ENCODE assay signal across 1 cellular context in the genomic region with DNA sequence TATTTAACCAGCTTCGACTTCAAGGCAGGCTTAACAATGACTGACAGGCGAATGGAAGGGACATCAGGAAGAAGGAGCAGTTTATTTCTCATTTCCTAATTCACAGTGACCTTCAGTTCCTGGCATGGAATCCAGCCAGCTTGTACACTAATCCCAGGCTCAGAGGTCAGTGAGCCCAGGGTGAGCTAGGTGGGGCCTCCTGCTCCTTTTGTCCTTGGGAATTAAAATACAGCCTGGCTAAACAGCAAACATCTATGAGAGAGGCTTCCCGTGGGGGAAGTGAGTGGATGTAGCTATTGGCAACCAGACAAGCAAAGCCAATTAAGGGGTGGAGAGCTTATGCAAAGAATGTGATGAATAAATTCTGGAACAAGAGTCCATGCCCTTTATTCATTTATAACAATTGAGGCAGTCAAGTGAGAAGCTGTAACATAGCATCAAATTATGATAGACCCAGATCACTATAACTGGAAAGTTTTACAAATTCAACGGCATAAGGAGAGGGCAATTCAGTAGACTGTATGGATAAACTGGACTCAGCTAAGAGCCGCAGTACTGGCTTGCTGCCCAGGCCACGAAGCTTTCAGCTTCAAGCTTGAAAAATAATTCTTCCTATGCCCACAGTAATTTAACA.
A peak's percentile ranks its signal among the peaks of the same experiment; 100 is the strongest.
TF ChIP-seq lines count a peak whose summit lies in the region.

No MANE protein-coding gene starts in this region.

TF ChIP-seq in HepG2, 621 proteins besides CTCF, POLR2A, EP300 and RAD21 (continued from another document and continues in another):
- no peak for TF ChIP-seq ZNF746 (CRISPR knock-in tag; IDR thresholded peaks at IDR 0.05)
- TF ChIP-seq, protein P1, sequence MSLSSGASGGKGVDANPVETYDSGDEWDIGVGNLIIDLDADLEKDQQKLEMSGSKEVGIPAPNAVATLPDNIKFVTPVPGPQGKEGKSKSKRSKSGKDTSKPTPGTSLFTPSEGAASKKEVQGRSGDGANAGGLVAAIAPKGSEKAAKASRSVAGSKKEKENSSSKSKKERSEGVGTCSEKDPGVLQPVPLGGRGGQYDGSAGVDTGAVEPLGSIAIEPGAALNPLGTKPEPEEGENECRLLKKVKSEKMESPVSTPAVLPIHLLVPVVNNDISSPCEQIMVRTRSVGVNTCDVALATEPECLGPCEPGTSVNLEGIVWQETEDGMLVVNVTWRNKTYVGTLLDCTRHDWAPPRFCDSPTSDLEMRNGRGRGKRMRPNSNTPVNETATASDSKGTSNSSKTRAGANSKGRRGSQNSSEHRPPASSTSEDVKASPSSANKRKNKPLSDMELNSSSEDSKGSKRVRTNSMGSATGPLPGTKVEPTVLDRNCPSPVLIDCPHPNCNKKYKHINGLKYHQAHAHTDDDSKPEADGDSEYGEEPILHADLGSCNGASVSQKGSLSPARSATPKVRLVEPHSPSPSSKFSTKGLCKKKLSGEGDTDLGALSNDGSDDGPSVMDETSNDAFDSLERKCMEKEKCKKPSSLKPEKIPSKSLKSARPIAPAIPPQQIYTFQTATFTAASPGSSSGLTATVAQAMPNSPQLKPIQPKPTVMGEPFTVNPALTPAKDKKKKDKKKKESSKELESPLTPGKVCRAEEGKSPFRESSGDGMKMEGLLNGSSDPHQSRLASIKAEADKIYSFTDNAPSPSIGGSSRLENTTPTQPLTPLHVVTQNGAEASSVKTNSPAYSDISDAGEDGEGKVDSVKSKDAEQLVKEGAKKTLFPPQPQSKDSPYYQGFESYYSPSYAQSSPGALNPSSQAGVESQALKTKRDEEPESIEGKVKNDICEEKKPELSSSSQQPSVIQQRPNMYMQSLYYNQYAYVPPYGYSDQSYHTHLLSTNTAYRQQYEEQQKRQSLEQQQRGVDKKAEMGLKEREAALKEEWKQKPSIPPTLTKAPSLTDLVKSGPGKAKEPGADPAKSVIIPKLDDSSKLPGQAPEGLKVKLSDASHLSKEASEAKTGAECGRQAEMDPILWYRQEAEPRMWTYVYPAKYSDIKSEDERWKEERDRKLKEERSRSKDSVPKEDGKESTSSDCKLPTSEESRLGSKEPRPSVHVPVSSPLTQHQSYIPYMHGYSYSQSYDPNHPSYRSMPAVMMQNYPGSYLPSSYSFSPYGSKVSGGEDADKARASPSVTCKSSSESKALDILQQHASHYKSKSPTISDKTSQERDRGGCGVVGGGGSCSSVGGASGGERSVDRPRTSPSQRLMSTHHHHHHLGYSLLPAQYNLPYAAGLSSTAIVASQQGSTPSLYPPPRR (CRISPR knock-in tag; IDR thresholded peaks at IDR 0.05; ENCODE audit: borderline replicate concordance): peak; percentile 89
- TF ChIP-seq ZNF335 (CRISPR knock-in tag; IDR thresholded peaks at IDR 0.05): peak; percentile 40; the same call in 1 of the 2 replicates
- TF ChIP-seq HDAC1 (CRISPR knock-in tag; IDR thresholded peaks at IDR 0.05): peak; percentile 76
- TF ChIP-seq PRMT3 (CRISPR knock-in tag; IDR thresholded peaks at IDR 0.05; ENCODE audit: borderline replicate concordance, low read depth): 0 out of 2 replicates have a peak, but pooled peaks have one; percentile 32
- TF ChIP-seq, protein P2, sequence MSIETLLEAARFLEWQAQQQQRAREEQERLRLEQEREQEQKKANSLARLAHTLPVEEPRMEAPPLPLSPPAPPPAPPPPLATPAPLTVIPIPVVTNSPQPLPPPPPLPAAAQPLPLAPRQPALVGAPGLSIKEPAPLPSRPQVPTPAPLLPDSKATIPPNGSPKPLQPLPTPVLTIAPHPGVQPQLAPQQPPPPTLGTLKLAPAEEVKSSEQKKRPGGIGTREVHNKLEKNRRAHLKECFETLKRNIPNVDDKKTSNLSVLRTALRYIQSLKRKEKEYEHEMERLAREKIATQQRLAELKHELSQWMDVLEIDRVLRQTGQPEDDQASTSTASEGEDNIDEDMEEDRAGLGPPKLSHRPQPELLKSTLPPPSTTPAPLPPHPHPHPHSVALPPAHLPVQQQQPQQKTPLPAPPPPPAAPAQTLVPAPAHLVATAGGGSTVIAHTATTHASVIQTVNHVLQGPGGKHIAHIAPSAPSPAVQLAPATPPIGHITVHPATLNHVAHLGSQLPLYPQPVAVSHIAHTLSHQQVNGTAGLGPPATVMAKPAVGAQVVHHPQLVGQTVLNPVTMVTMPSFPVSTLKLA (IDR thresholded peaks at IDR 0.05): no peak
- TF ChIP-seq SRF (IDR thresholded peaks at IDR 0.05; ENCODE audit: low read depth, low read length): peak; percentile 52; the same call in 1 of the 2 replicates
- no peak for TF ChIP-seq ZNF549 (CRISPR knock-in tag; IDR thresholded peaks at IDR 0.05)
- TF ChIP-seq, protein P3, sequence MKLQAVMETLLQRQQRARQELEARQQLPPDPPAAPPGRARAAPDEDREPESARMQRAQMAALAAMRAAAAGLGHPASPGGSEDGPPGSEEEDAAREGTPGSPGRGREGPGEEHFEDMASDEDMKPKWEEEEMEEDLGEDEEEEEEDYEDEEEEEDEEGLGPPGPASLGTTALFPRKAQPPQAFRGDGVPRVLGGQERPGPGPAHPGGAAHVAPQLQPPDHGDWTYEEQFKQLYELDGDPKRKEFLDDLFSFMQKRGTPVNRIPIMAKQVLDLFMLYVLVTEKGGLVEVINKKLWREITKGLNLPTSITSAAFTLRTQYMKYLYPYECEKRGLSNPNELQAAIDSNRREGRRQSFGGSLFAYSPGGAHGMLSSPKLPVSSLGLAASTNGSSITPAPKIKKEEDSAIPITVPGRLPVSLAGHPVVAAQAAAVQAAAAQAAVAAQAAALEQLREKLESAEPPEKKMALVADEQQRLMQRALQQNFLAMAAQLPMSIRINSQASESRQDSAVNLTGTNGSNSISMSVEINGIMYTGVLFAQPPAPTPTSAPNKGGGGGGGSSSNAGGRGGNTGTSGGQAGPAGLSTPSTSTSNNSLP (IDR thresholded peaks at IDR 0.05; ENCODE audit: low read depth, low read length): peak; percentile 96
- peak; percentile 63 for TF ChIP-seq ZNF331 (CRISPR knock-in tag; IDR thresholded peaks at IDR 0.05)
- TF ChIP-seq MXD4 (CRISPR knock-in tag; IDR thresholded peaks at IDR 0.05): no peak
- TF ChIP-seq FOXC1 (CRISPR knock-in tag; IDR thresholded peaks at IDR 0.05; ENCODE audit: borderline replicate concordance): no peak
- no peak for TF ChIP-seq SOX13 (IDR thresholded peaks at IDR 0.05)
- peak in 1 of 2 experiments; percentile 93; a peak in 2 of 4 replicates for TF ChIP-seq SOX13 (CRISPR knock-in tag; conservative IDR thresholded peaks at IDR 0.05 in 1 of 2, IDR thresholded peaks at IDR 0.05 in 1 of 2)
- TF ChIP-seq ZNF629 (CRISPR knock-in tag; conservative IDR thresholded peaks at IDR 0.05): 0 out of 2 replicates have a peak, but pooled peaks have one; percentile 22
- no peak for TF ChIP-seq GABPB1 (CRISPR knock-in tag; IDR thresholded peaks at IDR 0.05)
- peak; percentile 37; the same call in 1 of the 2 replicates for TF ChIP-seq DMAP1 (CRISPR knock-in tag; IDR thresholded peaks at IDR 0.05)
- no peak for TF ChIP-seq SP1 (IDR thresholded peaks at IDR 0.05)
- TF ChIP-seq SP1 (CRISPR knock-in tag; IDR thresholded peaks at IDR 0.05): no peak
- TF ChIP-seq, protein P4, sequence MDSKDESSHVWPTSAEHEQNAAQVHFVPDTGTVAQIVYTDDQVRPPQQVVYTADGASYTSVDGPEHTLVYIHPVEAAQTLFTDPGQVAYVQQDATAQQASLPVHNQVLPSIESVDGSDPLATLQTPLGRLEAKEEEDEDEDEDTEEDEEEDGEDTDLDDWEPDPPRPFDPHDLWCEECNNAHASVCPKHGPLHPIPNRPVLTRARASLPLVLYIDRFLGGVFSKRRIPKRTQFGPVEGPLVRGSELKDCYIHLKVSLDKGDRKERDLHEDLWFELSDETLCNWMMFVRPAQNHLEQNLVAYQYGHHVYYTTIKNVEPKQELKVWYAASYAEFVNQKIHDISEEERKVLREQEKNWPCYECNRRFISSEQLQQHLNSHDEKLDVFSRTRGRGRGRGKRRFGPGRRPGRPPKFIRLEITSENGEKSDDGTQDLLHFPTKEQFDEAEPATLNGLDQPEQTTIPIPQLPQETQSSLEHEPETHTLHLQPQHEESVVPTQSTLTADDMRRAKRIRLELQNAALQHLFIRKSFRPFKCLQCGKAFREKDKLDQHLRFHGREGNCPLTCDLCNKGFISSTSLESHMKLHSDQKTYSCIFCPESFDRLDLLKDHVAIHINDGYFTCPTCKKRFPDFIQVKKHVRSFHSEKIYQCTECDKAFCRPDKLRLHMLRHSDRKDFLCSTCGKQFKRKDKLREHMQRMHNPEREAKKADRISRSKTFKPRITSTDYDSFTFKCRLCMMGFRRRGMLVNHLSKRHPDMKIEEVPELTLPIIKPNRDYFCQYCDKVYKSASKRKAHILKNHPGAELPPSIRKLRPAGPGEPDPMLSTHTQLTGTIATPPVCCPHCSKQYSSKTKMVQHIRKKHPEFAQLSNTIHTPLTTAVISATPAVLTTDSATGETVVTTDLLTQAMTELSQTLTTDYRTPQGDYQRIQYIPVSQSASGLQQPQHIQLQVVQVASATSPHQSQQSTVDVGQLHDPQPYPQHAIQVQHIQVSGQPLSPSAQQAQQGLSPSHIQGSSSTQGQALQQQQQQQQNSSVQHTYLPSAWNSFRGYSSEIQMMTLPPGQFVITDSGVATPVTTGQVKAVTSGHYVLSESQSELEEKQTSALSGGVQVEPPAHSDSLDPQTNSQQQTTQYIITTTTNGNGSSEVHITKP (CRISPR knock-in tag; IDR thresholded peaks at IDR 0.05; ENCODE audit: low read depth): no peak
- peak; percentile 63; the same call in 1 of the 2 replicates for TF ChIP-seq ZMYM3 (CRISPR knock-in tag; IDR thresholded peaks at IDR 0.05)
- TF ChIP-seq MIXL1 (CRISPR knock-in tag; IDR thresholded peaks at IDR 0.05): peak; percentile 90
- no peak for TF ChIP-seq DNMT1 (CRISPR knock-in tag; IDR thresholded peaks at IDR 0.05)
- no peak for TF ChIP-seq REL (CRISPR knock-in tag; conservative IDR thresholded peaks at IDR 0.05)
- TF ChIP-seq ZNF782 (CRISPR knock-in tag; IDR thresholded peaks at IDR 0.05; ENCODE audit: borderline replicate concordance): no peak
- TF ChIP-seq NFE2L2 (IDR thresholded peaks at IDR 0.05; ENCODE audit: low read length): no peak
- no peak for TF ChIP-seq CREB1 (IDR thresholded peaks at IDR 0.05)
- TF ChIP-seq CREB1 (CRISPR knock-in tag; IDR thresholded peaks at IDR 0.05): peak; percentile 74
- peak; percentile 63; the same call in 1 of the 2 replicates for TF ChIP-seq ZFP36L1 (CRISPR knock-in tag; IDR thresholded peaks at IDR 0.05)
- TF ChIP-seq KAT8 (CRISPR knock-in tag; IDR thresholded peaks at IDR 0.05): peak; percentile 85
- TF ChIP-seq, protein P5, sequence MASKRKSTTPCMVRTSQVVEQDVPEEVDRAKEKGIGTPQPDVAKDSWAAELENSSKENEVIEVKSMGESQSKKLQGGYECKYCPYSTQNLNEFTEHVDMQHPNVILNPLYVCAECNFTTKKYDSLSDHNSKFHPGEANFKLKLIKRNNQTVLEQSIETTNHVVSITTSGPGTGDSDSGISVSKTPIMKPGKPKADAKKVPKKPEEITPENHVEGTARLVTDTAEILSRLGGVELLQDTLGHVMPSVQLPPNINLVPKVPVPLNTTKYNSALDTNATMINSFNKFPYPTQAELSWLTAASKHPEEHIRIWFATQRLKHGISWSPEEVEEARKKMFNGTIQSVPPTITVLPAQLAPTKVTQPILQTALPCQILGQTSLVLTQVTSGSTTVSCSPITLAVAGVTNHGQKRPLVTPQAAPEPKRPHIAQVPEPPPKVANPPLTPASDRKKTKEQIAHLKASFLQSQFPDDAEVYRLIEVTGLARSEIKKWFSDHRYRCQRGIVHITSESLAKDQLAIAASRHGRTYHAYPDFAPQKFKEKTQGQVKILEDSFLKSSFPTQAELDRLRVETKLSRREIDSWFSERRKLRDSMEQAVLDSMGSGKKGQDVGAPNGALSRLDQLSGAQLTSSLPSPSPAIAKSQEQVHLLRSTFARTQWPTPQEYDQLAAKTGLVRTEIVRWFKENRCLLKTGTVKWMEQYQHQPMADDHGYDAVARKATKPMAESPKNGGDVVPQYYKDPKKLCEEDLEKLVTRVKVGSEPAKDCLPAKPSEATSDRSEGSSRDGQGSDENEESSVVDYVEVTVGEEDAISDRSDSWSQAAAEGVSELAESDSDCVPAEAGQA (IDR thresholded peaks at IDR 0.05; ENCODE audit: low read depth): peak; percentile 25; the same call in 1 of the 2 replicates
- TF ChIP-seq, protein P5 (CRISPR knock-in tag; IDR thresholded peaks at IDR 0.05; ENCODE audit: borderline replicate concordance): no peak
- TF ChIP-seq JUN (CRISPR knock-in tag; IDR thresholded peaks at IDR 0.05): peak; percentile 63; the same call in 1 of the 2 replicates
- TF ChIP-seq ZNF207 (IDR thresholded peaks at IDR 0.05; ENCODE audit: borderline replicate concordance): no peak
- no peak for TF ChIP-seq ERF (CRISPR knock-in tag; IDR thresholded peaks at IDR 0.05)
- TF ChIP-seq, protein P6, sequence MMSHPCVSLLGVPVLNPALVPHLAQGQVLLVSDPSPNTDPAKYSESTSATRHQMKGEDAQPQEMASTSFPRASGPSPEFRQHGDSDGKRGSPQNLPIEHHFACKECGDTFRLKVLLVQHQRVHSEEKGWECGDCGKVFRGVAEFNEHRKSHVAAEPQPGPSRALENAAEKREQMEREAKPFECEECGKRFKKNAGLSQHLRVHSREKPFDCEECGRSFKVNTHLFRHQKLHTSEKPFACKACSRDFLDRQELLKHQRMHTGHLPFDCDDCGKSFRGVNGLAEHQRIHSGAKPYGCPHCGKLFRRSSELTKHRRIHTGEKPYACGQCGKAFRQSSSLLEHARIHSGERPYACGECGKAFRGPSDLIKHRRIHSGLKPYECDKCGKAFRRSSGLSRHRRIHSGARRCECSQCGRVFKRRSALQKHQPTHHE (CRISPR knock-in tag; IDR thresholded peaks at IDR 0.05; ENCODE audit: borderline replicate concordance): peak; percentile 54; the same call in 1 of the 2 replicates
- TF ChIP-seq FOSL2 (CRISPR knock-in tag; IDR thresholded peaks at IDR 0.05): peak; percentile 86
- peak; percentile 99 for TF ChIP-seq PITX1 (CRISPR knock-in tag; IDR thresholded peaks at IDR 0.05)
- TF ChIP-seq NCOA2 (CRISPR knock-in tag; IDR thresholded peaks at IDR 0.05): peak; percentile 92
- TF ChIP-seq DPF2 (CRISPR knock-in tag; IDR thresholded peaks at IDR 0.05; ENCODE audit: borderline replicate concordance, low read depth): peak; percentile 89
- peak; percentile 65; the same call in 1 of the 2 replicates for TF ChIP-seq RFXAP (CRISPR knock-in tag; IDR thresholded peaks at IDR 0.05; ENCODE audit: borderline replicate concordance)
- TF ChIP-seq SIX1 (CRISPR knock-in tag; IDR thresholded peaks at IDR 0.05; ENCODE audit: borderline replicate concordance): peak; percentile 53; the same call in 1 of the 2 replicates
- peak; percentile 91 for TF ChIP-seq RCOR2 (CRISPR knock-in tag; IDR thresholded peaks at IDR 0.05)
- no peak for TF ChIP-seq SP2 (CRISPR knock-in tag; IDR thresholded peaks at IDR 0.05)
